ENCODE assay signal across 8 cellular contexts in the genomic region with DNA sequence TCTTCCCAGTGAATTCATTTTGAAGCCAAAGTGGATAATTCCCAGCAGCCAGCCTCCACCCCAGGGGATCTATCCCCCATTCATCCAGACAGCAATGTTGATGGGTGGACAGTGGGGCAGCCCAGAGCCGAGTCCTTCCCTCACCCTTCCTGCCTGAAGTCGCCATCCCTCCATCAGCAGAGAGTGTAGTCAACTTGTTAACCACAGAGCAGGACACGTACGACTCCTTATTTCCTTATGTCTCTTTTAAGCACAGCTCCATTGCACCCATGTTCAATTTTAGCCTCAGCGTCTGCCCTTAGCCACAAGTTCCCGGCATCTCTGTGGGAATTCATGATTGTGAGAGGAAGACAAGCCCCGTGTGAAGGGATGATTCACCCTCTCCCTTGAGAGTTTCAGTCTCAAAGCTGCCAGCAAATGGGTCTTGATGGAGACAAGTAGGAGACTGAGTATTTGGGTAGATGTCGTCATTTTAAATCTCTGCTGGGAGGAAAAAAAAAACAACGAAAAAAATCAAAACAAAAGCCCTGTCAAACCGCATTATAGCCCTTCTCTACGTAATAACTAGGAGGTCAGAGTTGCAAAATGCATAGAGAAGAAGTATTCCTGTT. TPM values are rescaled to one million over a fixed set of nuclear protein-coding genes. Genes with fewer than 3 reads are reported as not detected.
A peak's percentile ranks its signal among the peaks of the same experiment; 100 is the strongest.
DNase-seq lines count a peak whose midpoint lies in the region; ATAC-seq and TF ChIP-seq lines count a peak whose summit lies in the region.

No MANE protein-coding gene starts in this region.

- H3K4me3 Mint-ChIP-seq in activated naive CD4-positive, alpha-beta T cell treated with anti-CD3 and anti-CD28 coated beads, Interleukin-2, amount 10 ng/mL, durations not matched to agents 7 days and 5 days: no peak overlapping the region
- H3K4me3 Mint-ChIP-seq in T-helper 17 cell: peak overlapping the region; percentile 10

- H3K27ac ChIP-seq in left ventricle myocardium inferior (replicated peaks): peak overlapping the region; percentile 48

- intact Hi-C loops in left ventricle myocardium inferior (cut with micrococcal nuclease): no loop called here

- no peaks in the 10 kb centered on the region for H3K9me3 Mint-ChIP-seq in activated naive CD4-positive, alpha-beta T cell treated with anti-CD3 and anti-CD28 coated beads, Interleukin-2, amount 10 ng/mL, durations not matched to agents 7 days and 5 days

- H3K9me3 ChIP-seq in T-helper 17 cell (ENCODE audit: control insufficient read depth, low read length, poor library complexity, severe bottlenecking) (no peaks in the 10 kb centered on the region), left ventricle myocardium inferior (replicated peaks) (peaks cover 20% of the 10 kb centered on the region)

- H3K27me3 Mint-ChIP-seq in activated naive CD4-positive, alpha-beta T cell treated with anti-CD3 and anti-CD28 coated beads, Interleukin-2, amount 10 ng/mL, durations not matched to agents 7 days and 5 days: peaks cover 6% of the 10 kb centered on the region
- no peaks in the 10 kb centered on the region for H3K27me3 Mint-ChIP-seq in T-helper 17 cell

- DNase-seq in activated naive CD4-positive, alpha-beta T cell treated with Interleukin-2 at 50 U/mL for 16 hours: peak; percentile 21
- no peak for DNase-seq in activated naive CD4-positive, alpha-beta T cell treated with anti-CD3 and anti-CD28 coated beads, Interleukin-2, amount 10 ng/mL, durations not matched to agents 7 days and 5 days
- DNase-seq in T-helper 17 cell (no peak), left ventricle myocardium inferior (no peak), superior temporal gyrus (ENCODE audit: extremely low spot score) (peak; percentile 30), NCI-H146 (lab: John Stamatoyannopoulos, UW) (no peak), NCI-H2196 (lab: John Stamatoyannopoulos, UW; ENCODE audit: unreplicated experiment) (no peak), midbrain (lab: John Stamatoyannopoulos, UW) (no peak)

- H3K4me1 ChIP-seq in left ventricle myocardium inferior: no peaks in the 10 kb centered on the region

- H3K36me3 ChIP-seq in left ventricle myocardium inferior: no peaks in the 10 kb centered on the region

- no peak for ATAC-seq in T-helper 17 cell

- H3K36me3 Mint-ChIP-seq in activated naive CD4-positive, alpha-beta T cell treated with anti-CD3 and anti-CD28 coated beads, Interleukin-2, amount 10 ng/mL, durations not matched to agents 7 days and 5 days: no peaks in the 10 kb centered on the region
- H3K36me3 Mint-ChIP-seq in T-helper 17 cell (ENCODE audit: low read depth): no peaks in the 10 kb centered on the region

- H3K27ac Mint-ChIP-seq in activated naive CD4-positive, alpha-beta T cell treated with anti-CD3 and anti-CD28 coated beads, Interleukin-2, amount 10 ng/mL, durations not matched to agents 7 days and 5 days: no peak overlapping the region
- peak overlapping the region; percentile 39 for H3K27ac Mint-ChIP-seq in T-helper 17 cell

- no peak for TF ChIP-seq CTCF in left ventricle myocardium inferior (IDR thresholded peaks at IDR 0.05; ENCODE audit: borderline replicate concordance)

- no peak overlapping the region for H3K4me3 ChIP-seq in left ventricle myocardium inferior

- peaks cover 7% of the 10 kb centered on the region for H3K4me1 Mint-ChIP-seq in activated naive CD4-positive, alpha-beta T cell treated with anti-CD3 and anti-CD28 coated beads, Interleukin-2, amount 10 ng/mL, durations not matched to agents 7 days and 5 days
- H3K4me1 Mint-ChIP-seq in T-helper 17 cell: peaks cover 17% of the 10 kb centered on the region

- CTCF ChIA-PET in activated naive CD4-positive, alpha-beta T cell treated with anti-CD3 and anti-CD28 coated beads, Interleukin-2, amount 10 ng/mL, durations not matched to agents 7 days and 5 days (lab: Charles Lee): interaction anchor here (0.8 to 1.3 kb wide), 2 partner anchors 10 to 25 kb away, joined by 3 to 4 read pairs; no protein-coding TSS in a partner anchor

- H3K27me3 ChIP-seq in left ventricle myocardium inferior (ENCODE audit: low read depth): peaks cover 5% of the 10 kb centered on the region

RNA-seq across cellular contexts. Expression of a gene that starts 58.3 kb away (rescaled TPM):
- total RNA-seq in T-helper 17 cell (not detected), left ventricle myocardium inferior (5.9 TPM)

Comparison
In these comparisons a context has a peak if more than half of its experiments do, and no peak if none do; other contexts are left out.
1. DNase-seq: peak in activated naive CD4-positive, alpha-beta T cell treated with Interleukin-2 at 50 U/mL for 16 hours (single experiment) and superior temporal gyrus (single experiment); none in activated naive CD4-positive, alpha-beta T cell treated with anti-CD3 and anti-CD28 coated beads, Interleukin-2, amount 10 ng/mL, durations not matched to agents 7 days and 5 days (single experiment), T-helper 17 cell (0 of 3), left ventricle myocardium inferior (single experiment), NCI-H146 (single experiment), NCI-H2196 (single experiment) and midbrain (single experiment).